Comparison of ENCODE assay signal across 25 cellular contexts in the genomic region with DNA sequence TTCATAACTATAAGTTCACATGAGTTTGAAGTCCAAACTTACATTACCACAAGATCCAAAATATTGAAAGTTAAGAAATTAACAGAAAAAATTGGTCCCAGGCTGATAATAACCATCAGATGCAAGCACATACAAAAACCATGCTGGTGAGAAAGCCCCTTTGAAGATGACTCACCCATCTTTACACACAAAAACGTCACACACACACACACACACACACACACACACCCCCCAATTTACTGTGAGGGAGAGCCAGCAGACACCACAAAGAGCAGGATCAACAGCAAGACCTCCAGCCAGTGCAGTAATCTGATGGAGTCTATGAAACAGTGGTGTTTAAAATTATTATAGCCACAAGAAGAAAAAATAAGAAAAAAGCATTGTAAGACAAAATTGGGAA. TPM values are rescaled to one million over a fixed set of nuclear protein-coding genes. Genes with fewer than 3 reads are reported as not detected.
DNase-seq lines count a peak whose midpoint lies in the region; ATAC-seq, FAIRE-seq and TF ChIP-seq lines count a peak whose summit lies in the region.
"Had no signal": no experiment of that assay in that cellular context is flagged by ENCODE, and none has a peak within 500 bp of the region (broad histone marks: within the 10 kb centered on the region; RNA-seq: fewer than 3 reads in every experiment).

No MANE protein-coding gene starts in this region.

- peaks cover 5% of the 10 kb centered on the region for H3K9me3 Mint-ChIP-seq in activated T-helper 17 cell treated with anti-CD3 and anti-CD28 coated beads, Interleukin-2, amount 50 U/mL, for 72 hours

- no peaks in the 10 kb centered on the region for H3K79me2 ChIP-seq in GM12878 (ENCODE audit: control insufficient read depth, insufficient read depth, low read length)

- H3K4me3 ChIP-seq in AG09309 (ENCODE audit: control insufficient read depth, low read depth, low read length): no peak overlapping the region
- no peak overlapping the region for H3K4me3 ChIP-seq in GM12878
- H3K4me3 ChIP-seq: cardiac muscle cell, mucosa of descending colon, SJCRH30, stomach had no signal

- peak; percentile 71 for ATAC-seq in GM12878
- ATAC-seq in foreskin keratinocyte: peak; percentile 42
- no peak for ATAC-seq in activated T-helper 17 cell treated with anti-CD3 and anti-CD28 coated beads, Interleukin-2, amount 50 U/mL, for 72 hours (replicated peaks)
- no peak for ATAC-seq in GM21381 (IDR thresholded peaks at IDR 0.05; ENCODE audit: unreplicated experiment)
- ATAC-seq: activated naive CD4-positive, alpha-beta T cell treated with anti-CD3 and anti-CD28 coated beads, Interleukin-2, amount 50 U/mL, for 72 hours; left lobe of liver; mucosa of descending colon had no signal

- H3K9ac ChIP-seq in GM12878 (ENCODE audit: control insufficient read depth, insufficient read depth, low read length): no peak overlapping the region

- intact Hi-C loops in GM12878 (cut with micrococcal nuclease; ENCODE audit: unreplicated experiment): no loop called here

- RAD21 ChIA-PET in GM12878 (lab: Charles Lee; ENCODE audit: unreplicated experiment): no interaction called here

- no peak for TF ChIP-seq CTCF in AG09309 (IDR thresholded peaks at IDR 0.05; ENCODE audit: control insufficient read depth, insufficient read depth, low read depth, low read length, missing control alignments)
- no peak for TF ChIP-seq CTCF in GM12878 (IDR thresholded peaks at IDR 0.05 in 2 of 3, conservative IDR thresholded peaks at IDR 0.05 in 1 of 3; ENCODE audit: control insufficient read depth in 2 of 3, extremely low read depth in 1 of 3, insufficient read depth in 1 of 3, low read depth in 3 of 3, low read length in 3 of 3)
- no peak for TF ChIP-seq CTCF in foreskin keratinocyte (conservative IDR thresholded peaks at IDR 0.05)

- no peak for TF ChIP-seq EP300 in GM12878 (IDR thresholded peaks at IDR 0.05; ENCODE audit: borderline replicate concordance in 1 of 2, control insufficient read depth in 1 of 2, low read depth in 2 of 2, low read length in 2 of 2)

- CTCF ChIA-PET in GM12878 (lab: Yijun Ruan, JAX): interaction anchor here (1.2 to 1.6 kb wide), 3 partner anchors 19 to 65 kb away, joined by 3 to 4 read pairs (median 4); no protein-coding TSS in a partner anchor

- no peaks in the 10 kb centered on the region for H3K27me3 ChIP-seq in GM12878 (replicated peaks in 1 of 2; ENCODE audit: control insufficient read depth in 2 of 2, insufficient read depth in 2 of 2, low read length in 1 of 2)
- no peaks in the 10 kb centered on the region for H3K27me3 ChIP-seq in foreskin keratinocyte
- H3K27me3 ChIP-seq: cardiac muscle cell, SJCRH30, stomach had no signal

- H3K4me1 Mint-ChIP-seq in activated T-helper 17 cell treated with anti-CD3 and anti-CD28 coated beads, Interleukin-2, amount 50 U/mL, for 72 hours: peaks cover 4% of the 10 kb centered on the region

- POLR2A ChIA-PET in GM12878 (lab: Charles Lee): no interaction called here

- no peak for TF ChIP-seq RAD21 in GM12878 (IDR thresholded peaks at IDR 0.05; ENCODE audit: insufficient read depth, low read depth, low read length)

- BruUV-seq in GM12878 (replicated peaks; lab: Mats Ljungman, UMichigan): no TSS peak

- in situ Hi-C loops in GM12878 (cut with MboI): no loop called here

- no peak overlapping the region for H2AFZ ChIP-seq in GM12878 (ENCODE audit: control insufficient read depth, low read depth, low read length)

- H3K4me1 ChIP-seq in GM12878 (ENCODE audit: control insufficient read depth, insufficient read depth, low read length) (no peaks in the 10 kb centered on the region), foreskin keratinocyte (no peaks in the 10 kb centered on the region)
- H3K4me1 ChIP-seq: SJCRH30 had no signal

- no peak overlapping the region for H3K4me3 Mint-ChIP-seq in activated T-helper 17 cell treated with anti-CD3 and anti-CD28 coated beads, Interleukin-2, amount 50 U/mL, for 72 hours
- H3K4me3 Mint-ChIP-seq: CD4-positive, alpha-beta memory T cell; T-helper 2 cell treated with Interferon-gamma antibody and Interleukin-4, amounts not matched to agents 5 μg/mL and 100 μg/mL, for 36 hours had no signal

- peak; percentile 33 for DNase-seq in AG09309 (ENCODE audit: low read depth)
- peak; percentile 42 for DNase-seq in HT1080 (ENCODE audit: low read depth)
- no peak for DNase-seq in GM12878 (ENCODE audit: low read depth, low spot score)
- DNase-seq in foreskin keratinocyte: peak; percentile 18 to 39
- DNase-seq in NCI-H510A treated with DMSO at 0.1 percent for 48 hours (lab: John Stamatoyannopoulos, UW): no peak
- no peak for DNase-seq in anterior cingulate cortex (lab: John Stamatoyannopoulos, UW)
- DNase-seq: ACHN; activated T-cell treated with anti-CD3 and anti-CD28 coated beads, Interleukin-2, amount 50 U/mL, for 1 hour; CD4-positive, alpha-beta memory T cell; DMS79 treated with DMSO at 0.1 percent for 48 hours; MM.1S; mucosa of descending colon; NCI-H2029 treated with DMSO at 0.1 percent for 48 hours; NCI-H524 treated with DMSO at 0.1 percent for 48 hours; SJCRH30; stomach had no signal

- H3K27me3 Mint-ChIP-seq in activated T-helper 17 cell treated with anti-CD3 and anti-CD28 coated beads, Interleukin-2, amount 50 U/mL, for 72 hours: no peaks in the 10 kb centered on the region
- H3K27me3 Mint-ChIP-seq: CD4-positive, alpha-beta memory T cell had no signal

- no peak overlapping the region for H3K27ac Mint-ChIP-seq in activated T-helper 17 cell treated with anti-CD3 and anti-CD28 coated beads, Interleukin-2, amount 50 U/mL, for 72 hours
- H3K27ac Mint-ChIP-seq: activated naive CD4-positive, alpha-beta T cell treated with anti-CD3 and anti-CD28 coated beads, Interleukin-2, amount 50 U/mL, for 72 hours; CD4-positive, alpha-beta memory T cell; T-helper 2 cell treated with Interferon-gamma antibody and Interleukin-4, amounts not matched to agents 5 μg/mL and 100 μg/mL, for 36 hours had no signal

- SMC1A ChIA-PET in GM12878 (lab: Charles Lee; ENCODE audit: uncharacterized antibody, unreplicated experiment): interaction anchor here (0.8 to 1.9 kb wide), 3 partner anchors 9 to 57 kb away, joined by 3 to 4 read pairs (median 3); no protein-coding TSS in a partner anchor

- no peak for TF ChIP-seq POLR2A in GM12878 (IDR thresholded peaks at IDR 0.05; ENCODE audit: low read depth, low read length)

- no peak overlapping the region for H3K4me2 ChIP-seq in GM12878 (ENCODE audit: control insufficient read depth, insufficient read depth)

- no peaks in the 10 kb centered on the region; the same call in 2 of the 3 replicates for H3K9me3 ChIP-seq in GM12878 (replicated peaks; ENCODE audit: control insufficient read depth, insufficient read depth, low read length)
- H3K9me3 ChIP-seq: SJCRH30 had no signal

- no peaks in the 10 kb centered on the region for H3K36me3 ChIP-seq in GM12878 (ENCODE audit: control insufficient read depth in 2 of 2, insufficient read depth in 2 of 2, low read length in 1 of 2)
- H3K36me3 ChIP-seq: cardiac muscle cell, SJCRH30, stomach had no signal

- H4K20me1 ChIP-seq in GM12878 (ENCODE audit: control insufficient read depth, insufficient read depth): no peaks in the 10 kb centered on the region

- no peaks in the 10 kb centered on the region for H3K36me3 Mint-ChIP-seq in activated T-helper 17 cell treated with anti-CD3 and anti-CD28 coated beads, Interleukin-2, amount 50 U/mL, for 72 hours (ENCODE audit: low read depth)

- no peak for FAIRE-seq in GM12878 (lab: Jason Lieb, UNC)
- FAIRE-seq: urothelium cell line had no signal

- no peak overlapping the region for H3K27ac ChIP-seq in GM12878 (ENCODE audit: control insufficient read depth, insufficient read depth)
- H3K27ac ChIP-seq in foreskin keratinocyte: no peak overlapping the region
- H3K27ac ChIP-seq: cardiac muscle cell, SJCRH30, stomach had no signal

- 0% methylated on average over 1 of the region's 1 CpG for WGBS in GM12878 (ENCODE audit: insufficient coverage, insufficient replicate concordance, low lambda C conversion rate, missing lambda C conversion rate)

TF ChIP-seq in GM12878, 131 proteins besides CTCF, POLR2A, EP300 and RAD21:
- no peak for TF ChIP-seq SUPT20H (IDR thresholded peaks at IDR 0.05; ENCODE audit: borderline replicate concordance, control insufficient read depth, low read depth, low read length)
- TF ChIP-seq ATF7 (IDR thresholded peaks at IDR 0.05; ENCODE audit: low read depth): peak; percentile 39; the same call in 1 of the 2 replicates

RNA-seq across cellular contexts. Expression of gene DRGX, which starts 50.1 kb away (rescaled TPM):
- total RNA-seq in HT1080 (2014; rRNA removed; shearing (Covaris generic)): not detected in 2 replicates
- polyA plus RNA-seq in HT1080 (2015; cell fraction: cytosol; rRNA removed): 0.07 TPM in 1 of 2 replicates, not detected in the other
- 0.05 TPM in 1 of 2 replicates, not detected in the other for polyA plus RNA-seq in HT1080 (2015; cell fraction: nucleus; rRNA removed)
- not detected in 2 replicates for total RNA-seq in GM12878 (2013; cell fraction: nucleolus; rRNA removed)
- total RNA-seq in GM12878 (2014; rRNA removed) (not detected in 2 replicates), GM12878 (2014; rRNA removed; fragmentation: Illumina TruSeq; extraction: Trizol) (not detected in 2 replicates), GM12878 (2021) (not detected in 2 replicates), foreskin keratinocyte (not detected in 2 replicates)
- not detected for polyA plus RNA-seq in GM12878 (2011; ENCODE audit: low read depth)
- polyA plus RNA-seq in GM12878 (2011; rRNA removed) (not detected in 2 replicates), GM12878 (2014; fragmentation: Illumina TruSeq; extraction: Trizol) (not detected in 2 replicates), GM12878 (2014; fragmentation: Nextera tagmentation; extraction: Ambion mirVana) (not detected), GM12878 (2014; rRNA removed) (not detected in 2 replicates), GM12878 (2016; fragmentation: Nextera tagmentation; extraction: Ambion mirVana) (not detected), foreskin keratinocyte (not detected in 2 replicates)
- not detected in 2 replicates for polyA plus RNA-seq in GM12878 (2011; cell fraction: cytosol; rRNA removed)
- polyA plus RNA-seq in GM12878 (2011; cell fraction: nucleus; rRNA removed): not detected in 2 replicates
- polyA plus RNA-seq in GM12878 (2012): not detected in 2 replicates
- polyA minus RNA-seq in GM12878 (2011; rRNA and poly(A)+ RNA removed): not detected in 2 replicates
- polyA minus RNA-seq in GM12878 (2011; cell fraction: cytosol; rRNA and poly(A)+ RNA removed): not detected in 2 replicates
- polyA minus RNA-seq in GM12878 (2011; cell fraction: nucleus; rRNA and poly(A)+ RNA removed): not detected in 2 replicates
- not detected for total RNA-seq in activated T-helper 17 cell treated with anti-CD3 and anti-CD28 coated beads, Interleukin-2, amount 50 U/mL, for 72 hours
- total RNA-seq: activated naive CD4-positive, alpha-beta T cell treated with anti-CD3 and anti-CD28 coated beads, Interleukin-2, amount 50 U/mL, for 72 hours; cardiac muscle cell; CD4-positive, alpha-beta memory T cell; fibroblast of lung; left lobe of liver; renal cortical epithelial cell; stomach had no signal
- polyA plus RNA-seq: cardiac muscle cell; CD4-positive, alpha-beta memory T cell; stomach had no signal

Comparison
In these comparisons a context has a peak if more than half of its experiments do, and no peak if none do; other contexts are left out.
1. DNase-seq: peak in AG09309 (single experiment), HT1080 (single experiment) and foreskin keratinocyte (2 of 2); none in GM12878 (single experiment), NCI-H510A treated with DMSO at 0.1 percent for 48 hours (single experiment) and anterior cingulate cortex (0 of 58).
2. ATAC-seq: peak in GM12878 (single experiment) and foreskin keratinocyte (single experiment); none in activated T-helper 17 cell treated with anti-CD3 and anti-CD28 coated beads, Interleukin-2, amount 50 U/mL, for 72 hours (single experiment) and GM21381 (single experiment).